In the genomic region with DNA sequence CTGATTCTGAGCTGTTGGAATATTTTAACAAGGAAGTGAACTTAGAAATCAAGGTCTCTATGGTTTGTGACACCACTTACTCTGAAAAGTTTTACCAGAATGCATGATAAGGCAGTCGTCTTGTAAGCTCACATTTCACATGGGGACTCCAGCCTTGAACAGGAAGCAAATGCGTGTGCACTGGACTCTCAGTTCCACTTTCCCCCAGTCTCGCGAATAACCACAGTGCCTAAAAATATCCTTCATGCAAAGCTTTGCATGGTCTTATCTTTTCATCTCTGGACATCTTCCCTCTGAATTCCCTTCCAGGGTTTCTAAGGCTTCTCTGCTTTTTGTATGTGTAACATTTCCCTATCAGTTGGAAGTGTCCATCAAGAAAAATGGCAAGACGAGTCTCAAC, we compare ENCODE assay signal across 10 cellular contexts.
DNase-seq lines count a peak whose midpoint lies in the region; ATAC-seq and TF ChIP-seq lines count a peak whose summit lies in the region.
"Had no signal": no experiment of that assay in that cellular context is flagged by ENCODE, and none has a peak within 500 bp of the region (broad histone marks: within the 10 kb centered on the region; RNA-seq: fewer than 3 reads in every experiment).

No MANE protein-coding gene starts in this region.

- no peaks in the 10 kb centered on the region for H3K9me3 ChIP-seq in BE2C

- H3K4me3 ChIP-seq in GM12864 (ENCODE audit: low read depth, low read length) (no peak overlapping the region), BE2C (ENCODE audit: low read depth, low read length) (no peak overlapping the region)

- no peaks in the 10 kb centered on the region for H3K4me1 ChIP-seq in BE2C

- ATAC-seq in GM19463 (IDR thresholded peaks at IDR 0.05; ENCODE audit: unreplicated experiment) (peak; percentile 88), HG03039 (IDR thresholded peaks at IDR 0.05; ENCODE audit: unreplicated experiment) (peak; percentile 99)
- ATAC-seq: esophagus mucosa had no signal

- TF ChIP-seq CTCF in GM12864 (IDR thresholded peaks at IDR 0.05; ENCODE audit: low read depth, low read length, missing control alignments) (no peak), BE2C (IDR thresholded peaks at IDR 0.05; ENCODE audit: low read depth, low read length) (no peak)

- peak; percentile 75 for DNase-seq in GM12864 (ENCODE audit: low read depth)
- peak; percentile 43 for DNase-seq in NCI-H526 treated with DMSO at 0.1 percent for 48 hours (lab: John Stamatoyannopoulos, UW)
- DNase-seq in UCSD-AML1 (lab: John Stamatoyannopoulos, UW; ENCODE audit: unreplicated experiment): no peak
- no peak for DNase-seq in BE2C
- DNase-seq in activated CD4-positive, alpha-beta T cell treated with anti-CD3 and anti-CD28 coated beads, Interleukin-2, amount 50 U/mL, for 4 hours: no peak
- DNase-seq in stimulated activated CD4-positive, alpha-beta T cell treated with anti-CD3 and anti-CD28 coated beads, Interleukin-2, amount 100 ng/mL, for 48 hours: no peak
- DNase-seq: NCI-H1417 had no signal

- no peaks in the 10 kb centered on the region for H3K27me3 ChIP-seq in BE2C

- no peaks in the 10 kb centered on the region for H3K36me3 ChIP-seq in BE2C

Comparison
In these comparisons a context has a peak if more than half of its experiments do, and no peak if none do; other contexts are left out.
1. DNase-seq: peak in GM12864 (single experiment) and NCI-H526 treated with DMSO at 0.1 percent for 48 hours (single experiment); none in UCSD-AML1 (single experiment), BE2C (single experiment), activated CD4-positive, alpha-beta T cell treated with anti-CD3 and anti-CD28 coated beads, Interleukin-2, amount 50 U/mL, for 4 hours (0 of 2) and stimulated activated CD4-positive, alpha-beta T cell treated with anti-CD3 and anti-CD28 coated beads, Interleukin-2, amount 100 ng/mL, for 48 hours (0 of 2).